In genomic region chrX:9899640-9900075, GRCh38 we compare ENCODE assay signal across 10 cellular contexts.
A peak's percentile ranks its signal among the peaks of the same experiment; 100 is the strongest.
DNase-seq lines count a peak whose midpoint lies in the region; ATAC-seq and TF ChIP-seq lines count a peak whose summit lies in the region.
"Had no signal": no experiment of that assay in that cellular context is flagged by ENCODE, and none has a peak within 500 bp of the region (broad histone marks: within the 10 kb centered on the region; RNA-seq: fewer than 3 reads in every experiment).

No MANE protein-coding gene starts in this region.

- H3K27ac Mint-ChIP-seq in CD4-positive, CD25-positive, alpha-beta regulatory T cell, result peak overlapping the region in 1 of 3 donors; percentile 10
- H3K27ac Mint-ChIP-seq in brain (peak overlapping the region in 4 of 5 experiments; percentile 55 to 95 (median 86)), neural crest cell (ENCODE audit: unreplicated experiment) (peak overlapping the region; percentile 43)

- no peaks in the 10 kb centered on the region for H3K9me3 ChIP-seq in CD4-positive, CD25-positive, alpha-beta regulatory T cell (ENCODE audit: control insufficient read depth in 2 of 2, low read length in 2 of 2)

- H3K27ac ChIP-seq in CD4-positive, CD25-positive, alpha-beta regulatory T cell (ENCODE audit: insufficient read depth, low read length, poor library complexity, severe bottlenecking), result no peak overlapping the region
- H3K27ac ChIP-seq: parathyroid adenoma had no signal

- peak in 1 of 3 donors; percentile 11 for DNase-seq in CD4-positive, CD25-positive, alpha-beta regulatory T cell
- peak; percentile 34 for DNase-seq in neural crest cell (ENCODE audit: low read depth, low spot score)
- DNase-seq in NCI-H2029 (lab: John Stamatoyannopoulos, UW), result no peak
- no peak for DNase-seq in NCI-H748 treated with DMSO at 0.1 percent for 48 hours (lab: John Stamatoyannopoulos, UW)
- DNase-seq: Kasumi-1 had no signal

- H3K4me3 ChIP-seq in CD4-positive, CD25-positive, alpha-beta regulatory T cell (ENCODE audit: low read depth, low read length), result peak overlapping the region; percentile 47

- ATAC-seq in CD4-positive, CD25-positive, alpha-beta regulatory T cell (ENCODE audit: low read depth in 2 of 2), result no peak
- peak; percentile 81 for ATAC-seq in GM19351 (IDR thresholded peaks at IDR 0.05; ENCODE audit: unreplicated experiment)
- no peak for ATAC-seq in GM19467 (IDR thresholded peaks at IDR 0.05; ENCODE audit: unreplicated experiment)
- no peak for ATAC-seq in GM21576 (IDR thresholded peaks at IDR 0.05; ENCODE audit: unreplicated experiment)

- H3K27me3 ChIP-seq in CD4-positive, CD25-positive, alpha-beta regulatory T cell (ENCODE audit: control insufficient read depth, insufficient read depth, low read length), result no peaks in the 10 kb centered on the region

- TF ChIP-seq CTCF in brain (conservative IDR thresholded peaks at IDR 0.05), result no peak
- no peak for TF ChIP-seq CTCF in neural crest cell (conservative IDR thresholded peaks at IDR 0.05)

- peaks cover 0 to 26% (median 13%) of the 10 kb centered on the region in 4 donors for H3K4me1 Mint-ChIP-seq in CD4-positive, CD25-positive, alpha-beta regulatory T cell
- H3K4me1 Mint-ChIP-seq in brain (peaks cover 76% of the 10 kb centered on the region), neural crest cell (peaks cover 49% of the 10 kb centered on the region)

- H3K36me3 Mint-ChIP-seq in CD4-positive, CD25-positive, alpha-beta regulatory T cell, result no peaks in the 10 kb centered on the region
- H3K36me3 Mint-ChIP-seq in brain, result no peaks in the 10 kb centered on the region
- H3K36me3 Mint-ChIP-seq in neural crest cell (ENCODE audit: low read depth), result peaks cover 3% of the 10 kb centered on the region

- H3K36me3 ChIP-seq in CD4-positive, CD25-positive, alpha-beta regulatory T cell (ENCODE audit: control insufficient read depth, insufficient read depth, low read length), result no peaks in the 10 kb centered on the region

- no peaks in the 10 kb centered on the region for H3K27me3 Mint-ChIP-seq in CD4-positive, CD25-positive, alpha-beta regulatory T cell
- H3K27me3 Mint-ChIP-seq in brain (no peaks in the 10 kb centered on the region), neural crest cell (ENCODE audit: low read depth) (no peaks in the 10 kb centered on the region)

- peak overlapping the region in 3 of 4 donors; percentile 26 to 49 (median 43) for H3K4me3 Mint-ChIP-seq in CD4-positive, CD25-positive, alpha-beta regulatory T cell
- H3K4me3 Mint-ChIP-seq in brain (peak overlapping the region in 3 of 5 experiments; percentile 0 to 32 (median 18)), neural crest cell (peak overlapping the region; percentile 75)

- H3K9me3 Mint-ChIP-seq in CD4-positive, CD25-positive, alpha-beta regulatory T cell, result peaks cover 0 to 2% (median 0%) of the 10 kb centered on the region in 7 donors
- H3K9me3 Mint-ChIP-seq in brain (peaks cover 0 to 4% (median 0%) of the 10 kb centered on the region in 5 experiments), neural crest cell (peaks cover 3% of the 10 kb centered on the region)

- H3K4me1 ChIP-seq in CD4-positive, CD25-positive, alpha-beta regulatory T cell (ENCODE audit: control insufficient read depth, insufficient read depth, low read length, poor library complexity, severe bottlenecking), result peaks cover 11% of the 10 kb centered on the region
- H3K4me1 ChIP-seq: parathyroid adenoma had no signal

Comparison
In these comparisons a context has a peak if more than half of its experiments do, and no peak if none do; other contexts are left out.
1. H3K4me3 Mint-ChIP-seq: peak in every context shown above with its lines; median percentile 75 in neural crest cell; 43 in CD4-positive, CD25-positive, alpha-beta regulatory T cell; 18 in brain.